ENCODE assay signal across 1 cellular context in genomic region chr12:101642115-101643067, GRCh38.
TF ChIP-seq lines count a peak whose summit lies in the region.

No MANE protein-coding gene starts in this region.

TF ChIP-seq in HEK293, 187 proteins besides CTCF, POLR2A, EP300 and RAD21 (continued from another document):
- TF ChIP-seq REST (tag by site-specific recombination; IDR thresholded peaks at IDR 0.05) (0 out of 2 replicates have a peak, but pooled peaks have one; percentile 12), PRDM1 (tag by site-specific recombination; IDR thresholded peaks at IDR 0.05) (peak; percentile 74), ZNF600 (tag by site-specific recombination; IDR thresholded peaks at IDR 0.05) (peak; percentile 93), ZBTB17 (tag by site-specific recombination; IDR thresholded peaks at IDR 0.05) (peak; percentile 47), HOXD13 (CRISPR knock-in tag; IDR thresholded peaks at IDR 0.05; ENCODE audit: borderline replicate concordance) (no peak), ZNF335 (tag by site-specific recombination; conservative IDR thresholded peaks at IDR 0.05) (no peak), EGR2 (tag by site-specific recombination; IDR thresholded peaks at IDR 0.05; ENCODE audit: low read depth) (peak; percentile 56), ZBTB26 (tag by site-specific recombination; optimal IDR thresholded peaks at IDR 0.05) (peak; percentile 32), ZNF433 (tag by site-specific recombination; IDR thresholded peaks at IDR 0.05; ENCODE audit: low read depth) (no peak)
TF ChIP-seq in HEK293: peak in this region for 13.
